ENCODE assay signal across 19 cellular contexts in the genomic region with DNA sequence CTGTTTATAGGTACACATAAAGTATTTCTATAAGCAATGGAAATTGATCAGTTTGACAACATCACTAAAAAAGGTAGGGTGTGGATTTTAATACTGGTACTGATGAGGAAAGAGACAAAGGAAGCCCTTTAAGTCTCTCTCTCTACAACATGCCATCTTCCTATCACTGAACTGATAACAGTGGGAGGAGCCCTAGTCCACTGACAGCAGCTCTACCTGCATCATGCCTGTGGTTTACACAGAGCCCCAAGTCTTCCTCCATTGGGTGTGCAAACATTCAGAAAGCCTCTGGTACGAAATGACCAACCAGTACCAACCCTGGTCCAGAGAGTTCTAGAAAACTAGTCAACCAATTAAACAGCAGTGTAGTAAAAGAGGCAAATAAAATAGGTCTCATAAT.
"Had no signal": no experiment of that assay in that cellular context is flagged by ENCODE, and none has a peak within 500 bp of the region (broad histone marks: within the 10 kb centered on the region; RNA-seq: fewer than 3 reads in every experiment).

No MANE protein-coding gene starts in this region.

- H3K9me3 ChIP-seq: esophagus muscularis mucosa, heart right ventricle, left lung, prostate gland, right atrium auricular region, tibial artery, uterus had no signal

- H3K27ac ChIP-seq: esophagus muscularis mucosa, heart right ventricle, left lung, neural progenitor cell, prostate gland, right atrium auricular region, tibial artery, uterus had no signal

- H3K36me3 ChIP-seq: esophagus muscularis mucosa, heart right ventricle, left lung, neural progenitor cell, prostate gland, right atrium auricular region, tibial artery, uterus had no signal

- H3K4me1 Mint-ChIP-seq: neural progenitor cell had no signal

- H3K4me1 ChIP-seq: left lung, prostate gland, uterus had no signal

- H3K27me3 ChIP-seq: esophagus muscularis mucosa, heart right ventricle, left lung, neural progenitor cell, right atrium auricular region, tibial artery, uterus had no signal

- H3K4me3 Mint-ChIP-seq: activated B cell treated with CpG ODN at 0.5 μM for 24 hours; activated CD4-positive, alpha-beta T cell treated with anti-CD3 and anti-CD28 coated beads, Interleukin-2, amount 10 ng/mL, durations not matched to agents 7 days and 5 days; dendritic cell treated with granulocyte-macrophage colony-stimulating factor and Interleukin-4, amounts not matched to agents 40 ng/mL and 50 ng/mL, for 4 days; neural progenitor cell had no signal

- H3K27ac Mint-ChIP-seq: activated B cell treated with CpG ODN at 0.5 μM for 24 hours; activated CD4-positive, alpha-beta T cell treated with anti-CD3 and anti-CD28 coated beads, Interleukin-2, amount 10 ng/mL, durations not matched to agents 7 days and 5 days; dendritic cell treated with granulocyte-macrophage colony-stimulating factor and Interleukin-4, amounts not matched to agents 40 ng/mL and 50 ng/mL, for 4 days; neural progenitor cell had no signal

- H3K4me3 ChIP-seq: esophagus muscularis mucosa, heart right ventricle, left lung, neural progenitor cell, prostate gland, right atrium auricular region, tibial artery, uterus had no signal

- DNase-seq: activated B cell treated with CpG ODN at 0.5 μM for 24 hours; activated CD4-positive, alpha-beta T cell treated with anti-CD3 and anti-CD28 coated beads, Interleukin-2, amount 10 ng/mL, durations not matched to agents 7 days and 5 days; activated naive CD4-positive, alpha-beta T cell treated with Interleukin-2 at 50 U/mL for 16 hours; activated T-cell treated with anti-CD3 and anti-CD28 coated beads for 4 hours; effector CD8-positive, alpha-beta T cell; heart right ventricle; left lung; midbrain; stimulated activated CD4-positive, alpha-beta T cell treated with anti-CD3 and anti-CD28 coated beads, Interleukin-2, amount 100 ng/mL, for 24 hours; stimulated activated naive CD8-positive, alpha-beta T cell treated with anti-CD3 and anti-CD28 coated beads, Interleukin-15, Interleukin-2, amounts not matched to agents 100 U/mL and 50 U/mL, for 24 hours; substantia nigra; T-helper 9 cell; tibial artery; uterus had no signal

- H3K27me3 Mint-ChIP-seq: activated B cell treated with CpG ODN at 0.5 μM for 24 hours; activated CD4-positive, alpha-beta T cell treated with anti-CD3 and anti-CD28 coated beads, Interleukin-2, amount 10 ng/mL, durations not matched to agents 7 days and 5 days; dendritic cell treated with granulocyte-macrophage colony-stimulating factor and Interleukin-4, amounts not matched to agents 40 ng/mL and 50 ng/mL, for 4 days had no signal

- ATAC-seq: heart right ventricle; left lung; stimulated activated naive CD8-positive, alpha-beta T cell treated with anti-CD3 and anti-CD28 coated beads, Interleukin-15, Interleukin-2, amounts not matched to agents 100 U/mL and 50 U/mL, for 24 hours had no signal

- H3K9me3 Mint-ChIP-seq: activated B cell treated with CpG ODN at 0.5 μM for 24 hours; dendritic cell treated with granulocyte-macrophage colony-stimulating factor and Interleukin-4, amounts not matched to agents 40 ng/mL and 50 ng/mL, for 4 days had no signal
